ENCODE assay signal across 20 cellular contexts in the genomic region with DNA sequence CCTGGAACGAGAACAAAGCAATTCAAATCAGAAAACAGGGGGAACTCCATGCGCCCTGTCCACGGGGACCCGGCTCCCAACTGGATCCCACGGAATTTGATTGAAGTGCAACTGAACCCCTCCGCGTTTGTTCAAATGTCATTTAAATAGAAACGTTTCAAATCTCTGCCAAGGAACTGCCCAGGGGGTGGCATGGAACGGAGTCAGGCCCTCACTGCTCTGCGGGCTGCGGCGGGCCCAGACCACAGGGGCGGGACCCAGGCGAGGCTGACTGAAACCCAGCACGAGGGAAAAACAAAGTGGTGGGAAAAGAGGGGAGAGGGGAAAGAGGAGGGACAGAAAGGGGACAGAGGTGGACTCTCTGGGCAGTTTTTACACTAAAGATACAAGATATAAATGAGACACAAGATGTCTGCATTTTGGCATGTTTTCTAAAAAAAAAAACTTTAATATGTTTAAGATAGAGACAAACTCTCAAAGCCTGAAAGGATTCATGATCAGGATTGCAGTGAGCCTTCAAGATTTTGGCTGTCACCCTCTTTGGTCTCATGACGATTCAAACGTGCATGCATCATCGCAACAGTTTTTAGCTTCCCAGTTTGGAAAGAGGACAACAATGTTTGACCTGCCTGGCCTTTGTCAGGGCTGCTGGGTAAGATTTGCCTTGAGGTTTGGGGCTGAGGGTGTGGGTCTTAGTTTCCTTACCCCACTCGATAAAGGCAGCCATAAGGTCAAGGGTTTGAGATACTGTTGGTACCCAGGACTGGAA.
"Had no signal": no experiment of that assay in that cellular context is flagged by ENCODE, and none has a peak within 500 bp of the region (broad histone marks: within the 10 kb centered on the region; RNA-seq: fewer than 3 reads in every experiment).

No MANE protein-coding gene starts in this region.

- H3K27ac ChIP-seq: coronary artery, lower lobe of right lung, ovary, SJSA1, tibial nerve had no signal

- H3K4me3 Mint-ChIP-seq: activated CD8-positive, alpha-beta memory T cell treated with anti-CD3 and anti-CD28 coated beads, Interleukin-2, amount 10 ng/mL, durations not matched to agents 7 days and 5 days; activated naive CD8-positive, alpha-beta T cell treated with anti-CD3 and anti-CD28 coated beads, Interleukin-2, amount 10 ng/mL, durations not matched to agents 7 days and 5 days; activated T-cell treated with anti-CD3 and anti-CD28 coated beads, Interleukin-2, amount 50 U/mL, for 24 hours; natural killer cell treated with Interleukin-12 subunit alpha and Interleukin-12 subunit beta and Interleukin-15 and Interleukin-18, amount 100 ng/mL, for 72 hours; stimulated activated naive CD8-positive, alpha-beta T cell treated with anti-CD3 and anti-CD28 coated beads, Interleukin-15, amount 100 ng/mL, for 72 hours had no signal

- H3K4me1 ChIP-seq: lower lobe of right lung, SJSA1, tibial nerve had no signal

- H3K27ac Mint-ChIP-seq: activated CD8-positive, alpha-beta memory T cell treated with anti-CD3 and anti-CD28 coated beads, Interleukin-2, amount 10 ng/mL, durations not matched to agents 7 days and 5 days; activated naive CD8-positive, alpha-beta T cell treated with anti-CD3 and anti-CD28 coated beads, Interleukin-2, amount 10 ng/mL, durations not matched to agents 7 days and 5 days; activated T-cell treated with anti-CD3 and anti-CD28 coated beads, Interleukin-2, amount 50 U/mL, for 24 hours; natural killer cell treated with Interleukin-12 subunit alpha and Interleukin-12 subunit beta and Interleukin-15 and Interleukin-18, amount 100 ng/mL, for 72 hours had no signal

- H3K27me3 ChIP-seq: ovary, SJSA1, tibial nerve had no signal

- H3K9me3 ChIP-seq: ovary, SJSA1 had no signal

- H3K36me3 ChIP-seq: lower lobe of right lung, ovary, SJSA1, tibial nerve had no signal

- H3K9me3 Mint-ChIP-seq: natural killer cell treated with Interleukin-12 subunit alpha and Interleukin-12 subunit beta and Interleukin-15 and Interleukin-18, amount 100 ng/mL, for 72 hours had no signal

- DNase-seq: activated CD4-positive, alpha-beta T cell treated with anti-CD3 and anti-CD28 coated beads, Interleukin-2, amount 50 U/mL, for 48 hours; activated CD4-positive, CD25-positive, alpha-beta regulatory T cell treated with anti-CD3 and anti-CD28 coated beads, Interleukin-2, amount 50 U/mL, for 72 hours; activated CD8-positive, alpha-beta memory T cell treated with anti-CD3 and anti-CD28 coated beads, Interleukin-2, amount 10 ng/mL, durations not matched to agents 7 days and 5 days; activated gamma-delta T cell treated with Interleukin-2 at 50 U/mL for 16 hours; activated naive CD8-positive, alpha-beta T cell treated with anti-CD3 and anti-CD28 coated beads, Interleukin-2, amount 10 ng/mL, durations not matched to agents 7 days and 5 days; activated T-cell treated with anti-CD3 and anti-CD28 coated beads, Interleukin-2, amount 50 U/mL, for 24 hours; central memory CD4-positive, alpha-beta T cell; effector CD8-positive, alpha-beta T cell; hypothalamus; lower lobe of right lung; ovary; stimulated activated CD4-positive, alpha-beta T cell treated with anti-CD3 and anti-CD28 coated beads, Interleukin-15, amount 100 ng/mL, for 24 hours; stimulated activated CD4-positive, alpha-beta T cell treated with anti-CD3 and anti-CD28 coated beads, Interleukin-4, amount 100 ng/mL, for 4 hours; stimulated activated naive CD8-positive, alpha-beta T cell treated with anti-CD3 and anti-CD28 coated beads, Interleukin-15, amount 100 ng/mL, for 72 hours; SW 1271; T-helper 9 cell had no signal

- H3K4me3 ChIP-seq: coronary artery, lower lobe of right lung, ovary, SJSA1, tibial nerve had no signal

- H3K4me1 Mint-ChIP-seq: activated CD8-positive, alpha-beta memory T cell treated with anti-CD3 and anti-CD28 coated beads, Interleukin-2, amount 10 ng/mL, durations not matched to agents 7 days and 5 days; activated naive CD8-positive, alpha-beta T cell treated with anti-CD3 and anti-CD28 coated beads, Interleukin-2, amount 10 ng/mL, durations not matched to agents 7 days and 5 days; stimulated activated naive CD8-positive, alpha-beta T cell treated with anti-CD3 and anti-CD28 coated beads, Interleukin-15, amount 100 ng/mL, for 72 hours had no signal
